Comparison of ENCODE assay signal across 8 cellular contexts in genomic region chr15:82749951-82750830, GRCh38. TPM values are rescaled to one million over a fixed set of nuclear protein-coding genes. Genes with fewer than 3 reads are reported as not detected.
A peak's percentile ranks its signal among the peaks of the same experiment; 100 is the strongest.
DNase-seq lines count a peak whose midpoint lies in the region; ATAC-seq lines count a peak whose summit lies in the region.

No MANE protein-coding gene starts in this region.

- peak; percentile 82 for DNase-seq in CMK (ENCODE audit: low read depth)
- DNase-seq in HS-5 (ENCODE audit: low read depth): peak; percentile 63
- DNase-seq in NK-92 (lab: John Stamatoyannopoulos, UW; ENCODE audit: unreplicated experiment): peak; percentile 31
- DNase-seq in activated CD8-positive, alpha-beta memory T cell treated with anti-CD3 and anti-CD28 coated beads for 24 hours: peak; percentile 91
- peak; percentile 72 for DNase-seq in effector CD8-positive, alpha-beta T cell (lab: John Stamatoyannopoulos, UW)
- peak; percentile 95 to 96 for DNase-seq in lung microvascular endothelial cell (ENCODE audit: low read depth in 2 of 2)
- peak; percentile 63 to 72 (median 71) for DNase-seq in stimulated activated CD4-positive, alpha-beta T cell treated with anti-CD3 and anti-CD28 coated beads, TNF-alpha, amount 100 ng/mL, for 4 hours (ENCODE audit: low read depth in 3 of 3)

- peak; percentile 80 for ATAC-seq in GM19468 (IDR thresholded peaks at IDR 0.05; ENCODE audit: extremely low read depth, unreplicated experiment)

RNA-seq across cellular contexts. Expression of gene AP3B2, which starts 40.5 kb away (rescaled TPM):
- not detected in 2 replicates for total RNA-seq in lung microvascular endothelial cell

RNA-seq across cellular contexts. Expression of gene FSD2, which starts 55.7 kb away (rescaled TPM):
- not detected in 2 replicates for total RNA-seq in lung microvascular endothelial cell

RNA-seq across cellular contexts. Expression of gene WHAMM, which starts 59.2 kb away (rescaled TPM):
- 3.9 and 6.0 TPM in 2 replicates for total RNA-seq in lung microvascular endothelial cell

Comparison
In these comparisons a context has a peak if more than half of its experiments do, and no peak if none do; other contexts are left out.
1. Peak in every context shown above with its lines: DNase-seq and ATAC-seq.
2. DNase-seq: peak in every context shown above with its lines; median percentile 96 in lung microvascular endothelial cell; 91 in activated CD8-positive, alpha-beta memory T cell treated with anti-CD3 and anti-CD28 coated beads for 24 hours; 82 in CMK; 72 in effector CD8-positive, alpha-beta T cell; 71 in stimulated activated CD4-positive, alpha-beta T cell treated with anti-CD3 and anti-CD28 coated beads, TNF-alpha, amount 100 ng/mL, for 4 hours; 63 in HS-5; 31 in NK-92.